1 cellular context compared by ENCODE assay signal in genomic region chr11:90855531-90855930, GRCh38.
TF ChIP-seq lines count a peak whose summit lies in the region.

No MANE protein-coding gene starts in this region.

TF ChIP-seq in SK-N-SH treated with all-trans-retinoic acid at 6 μM for 48 hours, 23 proteins besides CTCF, POLR2A, EP300 and RAD21:
- TF ChIP-seq, protein P1, sequence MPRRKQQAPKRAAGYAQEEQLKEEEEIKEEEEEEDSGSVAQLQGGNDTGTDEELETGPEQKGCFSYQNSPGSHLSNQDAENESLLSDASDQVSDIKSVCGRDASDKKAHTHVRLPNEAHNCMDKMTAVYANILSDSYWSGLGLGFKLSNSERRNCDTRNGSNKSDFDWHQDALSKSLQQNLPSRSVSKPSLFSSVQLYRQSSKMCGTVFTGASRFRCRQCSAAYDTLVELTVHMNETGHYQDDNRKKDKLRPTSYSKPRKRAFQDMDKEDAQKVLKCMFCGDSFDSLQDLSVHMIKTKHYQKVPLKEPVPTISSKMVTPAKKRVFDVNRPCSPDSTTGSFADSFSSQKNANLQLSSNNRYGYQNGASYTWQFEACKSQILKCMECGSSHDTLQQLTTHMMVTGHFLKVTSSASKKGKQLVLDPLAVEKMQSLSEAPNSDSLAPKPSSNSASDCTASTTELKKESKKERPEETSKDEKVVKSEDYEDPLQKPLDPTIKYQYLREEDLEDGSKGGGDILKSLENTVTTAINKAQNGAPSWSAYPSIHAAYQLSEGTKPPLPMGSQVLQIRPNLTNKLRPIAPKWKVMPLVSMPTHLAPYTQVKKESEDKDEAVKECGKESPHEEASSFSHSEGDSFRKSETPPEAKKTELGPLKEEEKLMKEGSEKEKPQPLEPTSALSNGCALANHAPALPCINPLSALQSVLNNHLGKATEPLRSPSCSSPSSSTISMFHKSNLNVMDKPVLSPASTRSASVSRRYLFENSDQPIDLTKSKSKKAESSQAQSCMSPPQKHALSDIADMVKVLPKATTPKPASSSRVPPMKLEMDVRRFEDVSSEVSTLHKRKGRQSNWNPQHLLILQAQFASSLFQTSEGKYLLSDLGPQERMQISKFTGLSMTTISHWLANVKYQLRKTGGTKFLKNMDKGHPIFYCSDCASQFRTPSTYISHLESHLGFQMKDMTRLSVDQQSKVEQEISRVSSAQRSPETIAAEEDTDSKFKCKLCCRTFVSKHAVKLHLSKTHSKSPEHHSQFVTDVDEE (CRISPR knock-in tag; IDR thresholded peaks at IDR 0.05) = no peak
- TF ChIP-seq ISL1 (CRISPR knock-in tag; IDR thresholded peaks at IDR 0.05) = peak; percentile 28; the same call in 1 of the 2 replicates
